21 cellular contexts compared by ENCODE assay signal in the genomic region with DNA sequence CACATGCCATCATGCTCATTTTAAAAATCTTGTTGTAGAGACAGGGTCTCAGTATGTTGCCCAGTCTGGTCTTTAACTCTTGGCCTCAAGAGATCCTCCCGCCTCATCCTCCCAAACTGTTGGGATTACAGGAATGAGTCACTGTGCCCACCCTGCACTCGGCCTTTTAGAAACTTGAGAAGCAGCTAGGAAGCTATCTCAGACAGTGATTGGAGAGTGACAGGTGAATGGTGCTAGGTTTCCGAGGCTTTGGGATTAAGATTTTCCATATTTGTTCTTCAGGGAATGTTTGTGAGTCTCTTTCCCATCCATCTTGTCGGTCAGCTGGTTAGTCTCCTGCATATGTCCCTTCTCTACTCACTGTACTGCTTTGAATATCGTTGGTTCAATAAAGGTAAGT.
"Had no signal": no experiment of that assay in that cellular context is flagged by ENCODE, and none has a peak within 500 bp of the region (broad histone marks: within the 10 kb centered on the region; RNA-seq: fewer than 3 reads in every experiment).

No MANE protein-coding gene starts in this region.

- DNase-seq: KBM-7, MG63, NCI-H1092, NCI-H1105 treated with DMSO at 0.1 percent for 48 hours, NCI-H1417 treated with DMSO at 0.1 percent for 48 hours, NCI-H146, NCI-H1694 treated with DMSO at 0.1 percent for 48 hours, NCI-H1930, NCI-H2081, NCI-H2171, NCI-H226, NCI-H446, NCI-H510A, NCI-H524 treated with DMSO at 0.1 percent for 48 hours, NCI-H69, NCI-H774, Right ventricle myocardium superior, RPMI8226, SIG-M5, SK-N-SH, SW 1271 had no signal
